1 cellular context compared by ENCODE assay signal in the genomic region with DNA sequence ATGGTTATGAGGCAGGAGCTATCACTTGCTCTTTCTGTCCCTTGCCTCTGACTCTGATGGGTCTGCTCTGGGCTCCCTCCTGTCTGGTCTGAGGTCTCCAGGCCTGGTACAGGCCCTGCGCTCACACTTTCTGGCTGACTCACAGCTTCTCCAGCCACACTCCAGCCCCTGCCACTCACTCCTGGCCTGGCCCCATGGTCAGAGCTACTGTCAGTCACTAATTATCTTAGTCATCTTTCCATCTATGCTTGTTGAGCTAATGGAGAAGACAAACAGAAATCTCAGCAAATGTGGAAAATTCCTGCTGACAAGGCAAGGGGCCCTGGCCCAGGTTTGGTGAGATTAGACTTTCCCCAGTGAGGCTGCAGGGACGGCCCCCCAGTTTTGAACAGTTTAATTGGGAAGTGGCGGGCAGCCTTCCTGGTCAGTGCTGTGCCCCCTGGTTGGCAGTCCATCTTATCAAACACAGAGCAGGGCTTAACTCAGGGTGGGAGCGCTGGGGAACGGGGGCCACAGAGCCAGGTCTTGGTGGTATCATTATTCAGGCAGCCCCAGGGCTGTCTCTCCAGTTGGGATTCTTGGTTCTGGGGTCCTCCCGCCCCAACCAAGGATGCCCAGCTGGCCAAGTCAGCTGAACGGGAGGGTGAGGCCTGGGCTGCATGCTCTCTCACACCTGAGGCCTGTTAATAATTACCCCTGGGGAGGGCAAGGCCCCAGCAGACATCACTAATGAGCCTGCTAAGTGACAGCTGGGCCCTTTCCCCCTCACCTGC.
TF ChIP-seq lines count a peak whose summit lies in the region.

No MANE protein-coding gene starts in this region.

TF ChIP-seq in A549, 52 proteins besides CTCF, POLR2A, EP300 and RAD21:
- no peak for TF ChIP-seq MAZ (IDR thresholded peaks at IDR 0.05; ENCODE audit: borderline replicate concordance, low read depth, low read length)
- TF ChIP-seq, protein P1, sequence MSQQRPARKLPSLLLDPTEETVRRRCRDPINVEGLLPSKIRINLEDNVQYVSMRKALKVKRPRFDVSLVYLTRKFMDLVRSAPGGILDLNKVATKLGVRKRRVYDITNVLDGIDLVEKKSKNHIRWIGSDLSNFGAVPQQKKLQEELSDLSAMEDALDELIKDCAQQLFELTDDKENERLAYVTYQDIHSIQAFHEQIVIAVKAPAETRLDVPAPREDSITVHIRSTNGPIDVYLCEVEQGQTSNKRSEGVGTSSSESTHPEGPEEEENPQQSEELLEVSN (IDR thresholded peaks at IDR 0.05; ENCODE audit: borderline replicate concordance, low read depth), result no peak
- TF ChIP-seq HEYL (CRISPR knock-in tag; IDR thresholded peaks at IDR 0.05), result no peak
- TF ChIP-seq NFE2L2 (conservative IDR thresholded peaks at IDR 0.05; ENCODE audit: low read length), result no peak
- TF ChIP-seq JUNB (IDR thresholded peaks at IDR 0.05), result no peak
- TF ChIP-seq, protein P2, sequence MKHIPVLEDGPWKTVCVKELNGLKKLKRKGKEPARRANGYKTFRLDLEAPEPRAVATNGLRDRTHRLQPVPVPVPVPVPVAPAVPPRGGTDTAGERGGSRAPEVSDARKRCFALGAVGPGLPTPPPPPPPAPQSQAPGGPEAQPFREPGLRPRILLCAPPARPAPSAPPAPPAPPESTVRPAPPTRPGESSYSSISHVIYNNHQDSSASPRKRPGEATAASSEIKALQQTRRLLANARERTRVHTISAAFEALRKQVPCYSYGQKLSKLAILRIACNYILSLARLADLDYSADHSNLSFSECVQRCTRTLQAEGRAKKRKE (CRISPR knock-in tag; IDR thresholded peaks at IDR 0.05; ENCODE audit: low read depth), result no peak
- TF ChIP-seq RARB (CRISPR knock-in tag; IDR thresholded peaks at IDR 0.05), result no peak
- TF ChIP-seq, protein P3, sequence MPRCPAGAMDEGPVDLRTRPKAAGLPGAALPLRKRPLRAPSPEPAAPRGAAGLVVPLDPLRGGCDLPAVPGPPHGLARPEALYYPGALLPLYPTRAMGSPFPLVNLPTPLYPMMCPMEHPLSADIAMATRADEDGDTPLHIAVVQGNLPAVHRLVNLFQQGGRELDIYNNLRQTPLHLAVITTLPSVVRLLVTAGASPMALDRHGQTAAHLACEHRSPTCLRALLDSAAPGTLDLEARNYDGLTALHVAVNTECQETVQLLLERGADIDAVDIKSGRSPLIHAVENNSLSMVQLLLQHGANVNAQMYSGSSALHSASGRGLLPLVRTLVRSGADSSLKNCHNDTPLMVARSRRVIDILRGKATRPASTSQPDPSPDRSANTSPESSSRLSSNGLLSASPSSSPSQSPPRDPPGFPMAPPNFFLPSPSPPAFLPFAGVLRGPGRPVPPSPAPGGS (IDR thresholded peaks at IDR 0.05), result no peak
- no peak for TF ChIP-seq RNF2 (IDR thresholded peaks at IDR 0.05; ENCODE audit: borderline replicate concordance, low read depth)
- no peak for TF ChIP-seq GATA3 (IDR thresholded peaks at IDR 0.05; ENCODE audit: borderline replicate concordance)
- TF ChIP-seq FOXS1 (CRISPR knock-in tag; IDR thresholded peaks at IDR 0.05), result no peak
- TF ChIP-seq CHD4 (IDR thresholded peaks at IDR 0.05; ENCODE audit: borderline replicate concordance), result no peak
- no peak for TF ChIP-seq ZNF302 (CRISPR knock-in tag; IDR thresholded peaks at IDR 0.05)
- TF ChIP-seq POLR2AphosphoS2 (conservative IDR thresholded peaks at IDR 0.05; ENCODE audit: low read length), result no peak
- no peak for TF ChIP-seq NR3C1 (IDR thresholded peaks at IDR 0.05)
- no peak for TF ChIP-seq EHMT2 (IDR thresholded peaks at IDR 0.05; ENCODE audit: low read depth)
- TF ChIP-seq CEBPB (IDR thresholded peaks at IDR 0.05), result no peak
- TF ChIP-seq, protein P4, sequence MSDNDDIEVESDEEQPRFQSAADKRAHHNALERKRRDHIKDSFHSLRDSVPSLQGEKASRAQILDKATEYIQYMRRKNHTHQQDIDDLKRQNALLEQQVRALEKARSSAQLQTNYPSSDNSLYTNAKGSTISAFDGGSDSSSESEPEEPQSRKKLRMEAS (IDR thresholded peaks at IDR 0.05), result no peak
- TF ChIP-seq, protein P5, sequence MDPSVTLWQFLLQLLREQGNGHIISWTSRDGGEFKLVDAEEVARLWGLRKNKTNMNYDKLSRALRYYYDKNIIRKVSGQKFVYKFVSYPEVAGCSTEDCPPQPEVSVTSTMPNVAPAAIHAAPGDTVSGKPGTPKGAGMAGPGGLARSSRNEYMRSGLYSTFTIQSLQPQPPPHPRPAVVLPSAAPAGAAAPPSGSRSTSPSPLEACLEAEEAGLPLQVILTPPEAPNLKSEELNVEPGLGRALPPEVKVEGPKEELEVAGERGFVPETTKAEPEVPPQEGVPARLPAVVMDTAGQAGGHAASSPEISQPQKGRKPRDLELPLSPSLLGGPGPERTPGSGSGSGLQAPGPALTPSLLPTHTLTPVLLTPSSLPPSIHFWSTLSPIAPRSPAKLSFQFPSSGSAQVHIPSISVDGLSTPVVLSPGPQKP (IDR thresholded peaks at IDR 0.05; ENCODE audit: low read depth, low read length), result no peak
